In the genomic region with DNA sequence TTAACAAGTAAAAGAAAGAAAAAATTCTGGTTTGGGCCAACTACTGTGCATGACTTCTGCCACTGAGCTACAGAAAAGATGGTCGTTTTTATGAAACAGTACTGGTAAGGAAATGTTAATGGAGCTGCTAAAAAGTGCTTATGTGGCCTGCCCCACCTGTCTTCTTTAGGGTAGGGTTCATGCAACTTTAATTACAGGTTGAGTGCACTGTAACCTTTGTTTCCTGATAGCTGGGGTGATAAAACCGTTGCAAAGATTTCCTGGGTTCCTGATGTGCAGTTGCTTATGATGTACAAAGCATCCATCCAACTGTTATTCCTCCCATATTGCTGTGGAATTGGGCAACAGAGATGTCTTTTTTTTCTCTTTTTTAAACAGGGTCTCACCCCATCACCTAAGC, we compare ENCODE assay signal across 27 cellular contexts. TPM values are rescaled to one million over a fixed set of nuclear protein-coding genes. Genes with fewer than 3 reads are reported as not detected.
DNase-seq lines count a peak whose midpoint lies in the region; ATAC-seq, FAIRE-seq and TF ChIP-seq lines count a peak whose summit lies in the region.
"Had no signal": no experiment of that assay in that cellular context is flagged by ENCODE, and none has a peak within 500 bp of the region (broad histone marks: within the 10 kb centered on the region; RNA-seq: fewer than 3 reads in every experiment).

No MANE protein-coding gene starts in this region.

- CTCF ChIA-PET in HepG2 (lab: Yijun Ruan, JAX; ENCODE audit: low intra/inter-chr PET ratio, low total read pairs) (no interaction called here), SK-N-SH (lab: Yijun Ruan, JAX) (interaction anchor here (0.7 to 16.2 kb wide), 7 partner anchors 11 to 258 kb away, joined by 3 to 176 read pairs (median 4); no protein-coding TSS in a partner anchor)
- CTCF ChIA-PET in activated CD4-positive, alpha-beta memory T cell treated with anti-CD3 and anti-CD28 coated beads for 36 hours (lab: Charles Lee): interaction anchor here (1.1 to 3.6 kb wide), 2 partner anchors 27 to 257 kb away, joined by 3 to 12 read pairs; no protein-coding TSS in a partner anchor

- intact Hi-C loops in HepG2 (cut with micrococcal nuclease; ENCODE audit: unreplicated experiment) (no loop called here), right lobe of liver (cut with DNase I) (no loop called here), left colon (cut with DNase I, micrococcal nuclease) (no loop called here), transverse colon (cut with DNase I; ENCODE audit: low total_unique reads) (no loop called here), heart left ventricle (cut with DNase I) (loop anchor here in 3 of 10 donors (5.0 to 10.0 kb wide), 3 partner anchors 37 to 257 kb away; no protein-coding TSS in a partner anchor)
- intact Hi-C loops in activated CD4-positive, alpha-beta memory T cell treated with anti-CD3 and anti-CD28 coated beads for 36 hours (cut with micrococcal nuclease): no loop called here

- no peaks in the 10 kb centered on the region for H3K36me3 ChIP-seq in HepG2 (replicated peaks in 1 of 2; ENCODE audit: control insufficient read depth in 1 of 2, insufficient read depth in 2 of 2, low read length in 2 of 2)
- H3K36me3 ChIP-seq in right lobe of liver: no peaks in the 10 kb centered on the region
- H3K36me3 ChIP-seq in transverse colon: no peaks in the 10 kb centered on the region
- H3K36me3 ChIP-seq in SK-N-SH (replicated peaks in 1 of 2; ENCODE audit: control insufficient read depth in 1 of 2, insufficient read depth in 2 of 2, low read length in 1 of 2): no peaks in the 10 kb centered on the region
- no peaks in the 10 kb centered on the region for H3K36me3 ChIP-seq in heart left ventricle
- H3K36me3 ChIP-seq: BE2C; BLaER1 treated with 17β-estradiol and CSF1 and Interleukin-3, amounts not matched to agents 10 nM and 100 nM; HAP-1 had no signal

- TF ChIP-seq POLR2A in HepG2 (IDR thresholded peaks at IDR 0.05; ENCODE audit: insufficient read depth in 1 of 2, low read depth in 2 of 2, low read length in 2 of 2) (no peak), right lobe of liver (IDR thresholded peaks at IDR 0.05) (no peak), transverse colon (IDR thresholded peaks at IDR 0.05) (no peak), heart left ventricle (IDR thresholded peaks at IDR 0.05) (no peak)

- H3K9me3 ChIP-seq in HepG2 (ENCODE audit: low read length) (no peaks in the 10 kb centered on the region), right lobe of liver (no peaks in the 10 kb centered on the region), T-helper 17 cell (ENCODE audit: control insufficient read depth, low read length, poor library complexity, severe bottlenecking) (no peaks in the 10 kb centered on the region), transverse colon (no peaks in the 10 kb centered on the region), SK-N-SH (no peaks in the 10 kb centered on the region), heart left ventricle (no peaks in the 10 kb centered on the region)
- H3K9me3 ChIP-seq: A549; BE2C; BLaER1 treated with 17β-estradiol and CSF1 and Interleukin-3, amounts not matched to agents 10 nM and 100 nM; HAP-1 had no signal

- POLR2A ChIA-PET in HepG2 (lab: Yijun Ruan, JAX) (interaction anchor here (0.6 to 0.8 kb wide), 2 partner anchors 33 to 64 kb away, joined by 3 read pairs; no protein-coding TSS in a partner anchor), SK-N-SH (lab: Yijun Ruan, JAX) (no interaction called here)
- POLR2A ChIA-PET in activated CD4-positive, alpha-beta memory T cell treated with anti-CD3 and anti-CD28 coated beads for 36 hours (lab: Charles Lee): no interaction called here

- no peak overlapping the region for H3K27ac ChIP-seq in HepG2 (ENCODE audit: extremely low read length, insufficient read depth, low read length)
- H3K27ac ChIP-seq in right lobe of liver: no peak overlapping the region
- H3K27ac ChIP-seq in transverse colon: peak overlapping the region; percentile 46 to 77 (median 56)
- H3K27ac ChIP-seq in SK-N-SH (ENCODE audit: low read depth in 2 of 2, low read length in 1 of 2): no peak overlapping the region
- no peak overlapping the region for H3K27ac ChIP-seq in heart left ventricle
- H3K27ac ChIP-seq: A549; BLaER1 treated with 17β-estradiol and CSF1 and Interleukin-3, amounts not matched to agents 10 nM and 100 nM had no signal

- no peak overlapping the region for H3K9ac ChIP-seq in HepG2 (ENCODE audit: insufficient read depth, low read depth, low read length)
- H3K9ac ChIP-seq in SK-N-SH: no peak overlapping the region
- H3K9ac ChIP-seq: BLaER1 treated with 17β-estradiol and CSF1 and Interleukin-3, amounts not matched to agents 10 nM and 100 nM had no signal

- no TSS peak for BruUV-seq in HepG2 (replicated peaks; lab: Mats Ljungman, UMichigan)

- H3K4me1 Mint-ChIP-seq in T-helper 17 cell: peaks cover 10% of the 10 kb centered on the region
- H3K4me1 Mint-ChIP-seq in activated CD4-positive, alpha-beta memory T cell treated with anti-CD3 and anti-CD28 coated beads for 36 hours (ENCODE audit: low read depth): peaks cover 3% of the 10 kb centered on the region
- H3K4me1 Mint-ChIP-seq: CD14-positive monocyte had no signal

- no peak overlapping the region for H2AFZ ChIP-seq in HepG2 (ENCODE audit: low read length)
- no peak overlapping the region for H2AFZ ChIP-seq in SK-N-SH (ENCODE audit: low read depth)

- H3K36me3 Mint-ChIP-seq in T-helper 17 cell (ENCODE audit: low read depth): no peaks in the 10 kb centered on the region
- H3K36me3 Mint-ChIP-seq in activated CD4-positive, alpha-beta memory T cell treated with anti-CD3 and anti-CD28 coated beads for 36 hours: no peaks in the 10 kb centered on the region
- H3K36me3 Mint-ChIP-seq: CD14-positive monocyte; CD8-positive, alpha-beta memory T cell had no signal

- H3K4me1 ChIP-seq in HepG2 (ENCODE audit: insufficient read depth, low read length) (peaks cover 24% of the 10 kb centered on the region), right lobe of liver (peaks cover 0 to 19% (median 2%) of the 10 kb centered on the region in 4 donors), transverse colon (peaks cover 10 to 58% (median 36%) of the 10 kb centered on the region in 4 donors), SK-N-SH (ENCODE audit: control insufficient read depth in 1 of 2, insufficient read depth in 2 of 2, low read depth in 1 of 2, low read length in 1 of 2) (peaks cover 0 to 10% of the 10 kb centered on the region in 2 experiments; a peak in 1 of 4 replicates), heart left ventricle (peaks cover 0 to 13% (median 6%) of the 10 kb centered on the region in 12 donors)
- H3K4me1 ChIP-seq: BLaER1 treated with 17β-estradiol and CSF1 and Interleukin-3, amounts not matched to agents 10 nM and 100 nM had no signal

- peak overlapping the region; percentile 91 for H3K27ac Mint-ChIP-seq in T-helper 17 cell
- no peak overlapping the region for H3K27ac Mint-ChIP-seq in activated CD4-positive, alpha-beta memory T cell treated with anti-CD3 and anti-CD28 coated beads for 36 hours
- H3K27ac Mint-ChIP-seq: CD14-positive monocyte; CD4-positive, alpha-beta T cell; HFFc6 had no signal

- TF ChIP-seq RAD21 in HepG2 (CRISPR knock-in tag; IDR thresholded peaks at IDR 0.05): no peak
- no peak for TF ChIP-seq RAD21 in SK-N-SH (IDR thresholded peaks at IDR 0.05; ENCODE audit: low read length)

- no peaks in the 10 kb centered on the region for H3K9me3 Mint-ChIP-seq in activated CD4-positive, alpha-beta memory T cell treated with anti-CD3 and anti-CD28 coated beads for 36 hours
- H3K9me3 Mint-ChIP-seq: CD14-positive monocyte; CD4-positive, alpha-beta T cell; CD8-positive, alpha-beta memory T cell; HFFc6 had no signal

- H3K27me3 Mint-ChIP-seq in T-helper 17 cell: peaks cover 8% of the 10 kb centered on the region
- H3K27me3 Mint-ChIP-seq in activated CD4-positive, alpha-beta memory T cell treated with anti-CD3 and anti-CD28 coated beads for 36 hours: peaks cover 2% of the 10 kb centered on the region
- H3K27me3 Mint-ChIP-seq: CD4-positive, alpha-beta T cell had no signal

- TF ChIP-seq EP300 in HepG2 (IDR thresholded peaks at IDR 0.05; ENCODE audit: low read depth in 2 of 2, low read length in 2 of 2): no peak
- no peak for TF ChIP-seq EP300 in HepG2 (CRISPR knock-in tag; IDR thresholded peaks at IDR 0.05; ENCODE audit: borderline replicate concordance)
- TF ChIP-seq EP300 in transverse colon (IDR thresholded peaks at IDR 0.05; ENCODE audit: low read depth): no peak
- no peak for TF ChIP-seq EP300 in SK-N-SH (IDR thresholded peaks at IDR 0.05; ENCODE audit: borderline replicate concordance in 1 of 2, low read depth in 1 of 2, low read length in 1 of 2)

- ATAC-seq in HepG2: no peak
- no peak for ATAC-seq in right lobe of liver
- ATAC-seq in T-helper 17 cell: no peak
- peak; percentile 84 for ATAC-seq in left colon
- ATAC-seq in heart left ventricle: no peak
- ATAC-seq: A549, GM12878 had no signal

- H3K9me2 ChIP-seq in SK-N-SH: no peaks in the 10 kb centered on the region

- no peak for FAIRE-seq in HepG2 (lab: Jason Lieb, UNC)
- FAIRE-seq: A549, GM12878, GM18507, H54 had no signal

- H4K20me1 ChIP-seq in HepG2 (ENCODE audit: insufficient read depth, low read length) (no peaks in the 10 kb centered on the region), SK-N-SH (ENCODE audit: insufficient read depth) (no peaks in the 10 kb centered on the region)
- H4K20me1 ChIP-seq: BLaER1 treated with 17β-estradiol and CSF1 and Interleukin-3, amounts not matched to agents 10 nM and 100 nM had no signal

- in situ Hi-C loops in HepG2 (cut with HindIII; ENCODE audit: extremely low pct_ligation_motif_present, low pct_unique_long_range_greater_than_20kb): loop anchor here (25.0 kb wide), 1 partner anchor 602 kb away; no protein-coding TSS in a partner anchor
- in situ Hi-C loops in transverse colon (cut with MboI; ENCODE audit: low pct_ligation_motif_present in 1 of 4, low pct_unique_long_range_greater_than_20kb in 1 of 4, low sequenced_read_pairs in 3 of 4): loop anchor here in 1 of 4 donors (25.0 kb wide), 1 partner anchor 577 kb away; no protein-coding TSS in a partner anchor

- WGBS in HepG2 (ENCODE audit: low lambda C conversion rate): 10% methylated on average over 2 of the region's 2 CpGs
- WGBS in right lobe of liver (ENCODE audit: insufficient coverage, low coverage, low lambda C conversion rate, missing lambda C conversion rate): 51% methylated on average over 2 of the region's 2 CpGs
- 39 to 67% methylated on average over 1 to 2 of the region's 2 CpGs for WGBS in transverse colon (ENCODE audit: low coverage in 1 of 2), 2 donors
- WGBS in SK-N-SH (ENCODE audit: low lambda C conversion rate): 66% methylated on average over 2 of the region's 2 CpGs
- 58 to 66% (median 63%) methylated on average over 2 of the region's 2 CpGs for WGBS in heart left ventricle, 4 donors

- H3K27me3 ChIP-seq in HepG2 (ENCODE audit: control insufficient read depth in 1 of 2, insufficient read depth in 2 of 2, low read length in 2 of 2) (peaks cover 2 to 9% of the 10 kb centered on the region in 2 experiments; a peak in 3 of 5 replicates), right lobe of liver (no peaks in the 10 kb centered on the region), transverse colon (no peaks in the 10 kb centered on the region), SK-N-SH (ENCODE audit: insufficient read depth) (peaks cover 9% of the 10 kb centered on the region; the same call in 1 of the 2 replicates), heart left ventricle (no peaks in the 10 kb centered on the region)
- H3K27me3 ChIP-seq: BE2C; BLaER1 treated with 17β-estradiol and CSF1 and Interleukin-3, amounts not matched to agents 10 nM and 100 nM had no signal

- H3K4me2 ChIP-seq in HepG2 (ENCODE audit: low read depth, low read length) (no peak overlapping the region), SK-N-SH (no peak overlapping the region)
- H3K4me2 ChIP-seq: A549; BLaER1 treated with 17β-estradiol and CSF1 and Interleukin-3, amounts not matched to agents 10 nM and 100 nM had no signal

- H3K4me3 ChIP-seq in HepG2 (replicated peaks in 1 of 3; ENCODE audit: insufficient read depth in 1 of 3, low read depth in 2 of 3, low read length in 3 of 3) (no peak overlapping the region), right lobe of liver (no peak overlapping the region), transverse colon (no peak overlapping the region), SK-N-SH (ENCODE audit: low read depth in 2 of 2, low read length in 1 of 2) (no peak overlapping the region), heart left ventricle (no peak overlapping the region)
- H3K4me3 ChIP-seq: A549; BLaER1 treated with 17β-estradiol and CSF1 and Interleukin-3, amounts not matched to agents 10 nM and 100 nM; GM12878; HAP-1 had no signal

- H3F3A ChIP-seq in SK-N-SH (replicated peaks; ENCODE audit: insufficient read depth): no peaks in the 10 kb centered on the region

- H3K79me2 ChIP-seq in HepG2 (ENCODE audit: insufficient read depth, low read length) (no peaks in the 10 kb centered on the region), SK-N-SH (ENCODE audit: insufficient read depth) (no peaks in the 10 kb centered on the region)

- H3K4me3 Mint-ChIP-seq in T-helper 17 cell: no peak overlapping the region
- H3K4me3 Mint-ChIP-seq in activated CD4-positive, alpha-beta memory T cell treated with anti-CD3 and anti-CD28 coated beads for 36 hours: no peak overlapping the region
- H3K4me3 Mint-ChIP-seq: CD14-positive monocyte; CD4-positive, alpha-beta T cell; CD8-positive, alpha-beta memory T cell; HFFc6 had no signal

- DNase-seq in HepG2 (ENCODE audit: low spot score) (no peak), right lobe of liver (no peak), T-helper 17 cell (no peak), left colon (peak in 1 of 2 donors; percentile 44), transverse colon (peak; percentile 27), SK-N-SH (no peak), heart left ventricle (no peak)
- no peak for DNase-seq in activated CD4-positive, alpha-beta memory T cell treated with anti-CD3 and anti-CD28 coated beads for 36 hours
- DNase-seq: 8988T; ACHN; AML-193; BE2C; Calu3; CD4-positive, alpha-beta T cell; CD8-positive, alpha-beta memory T cell; DMS153; EL; GDM1; GOT3; HFFc6 had no signal

- TF ChIP-seq CTCF in HepG2 (CRISPR knock-in tag; IDR thresholded peaks at IDR 0.05): no peak
- no peak for TF ChIP-seq CTCF in right lobe of liver (IDR thresholded peaks at IDR 0.05)
- TF ChIP-seq CTCF in transverse colon (IDR thresholded peaks at IDR 0.05): no peak
- TF ChIP-seq CTCF in SK-N-SH (IDR thresholded peaks at IDR 0.05): no peak
- TF ChIP-seq CTCF in heart left ventricle (IDR thresholded peaks at IDR 0.05): no peak

RNA-seq across cellular contexts. Expression of gene PUM2, which starts 34.3 kb away (rescaled TPM):
- total RNA-seq in HepG2 (2016; rRNA removed; fragmentation: Illumina TruSeq; extraction: Trizol) (69.6 and 94.7 TPM in 2 replicates), right lobe of liver (10 to 100 TPM; 31.3 to 62.2 (median 51.5) TPM), T-helper 17 cell (100 to 1,000 TPM; 114 TPM), left colon (100 to 1,000 TPM in 1 of 2 donors, 10 to 100 TPM in 1; 99.4 to 109 TPM), transverse colon (10 to 100 TPM; 62.5 to 92.7 (median 70.5) TPM), heart left ventricle (10 to 100 TPM; 37.8 to 75.4 (median 63.2) TPM)
- 268 and 314 TPM in 2 replicates for total RNA-seq in HepG2 (2016; cell fraction: cytosol; rRNA removed; fragmentation: Illumina TruSeq; extraction: Trizol; ENCODE audit: low read depth)
- 66.2 and 87.3 TPM in 2 replicates for total RNA-seq in HepG2 (2016; cell fraction: insoluble cytoplasmic fraction; rRNA removed; fragmentation: Illumina TruSeq; extraction: Trizol)
- 195 and 235 TPM in 2 replicates for total RNA-seq in HepG2 (2016; cell fraction: membrane; rRNA removed; fragmentation: Illumina TruSeq; extraction: Trizol)
- 86.0 and 93.6 TPM in 2 replicates for total RNA-seq in HepG2 (2016; cell fraction: nucleus; rRNA removed; fragmentation: Illumina TruSeq; extraction: Trizol)
- polyA plus RNA-seq in HepG2 (2011; rRNA removed) (61.8 and 69.8 TPM in 2 replicates), SK-N-SH (2012; rRNA removed) (19.7 and 29.7 TPM in 2 replicates), heart left ventricle (10 to 100 TPM; 18.6 to 31.8 TPM)
- 41.5 and 48.4 TPM in 2 replicates for polyA plus RNA-seq in HepG2 (2011; cell fraction: cytosol; rRNA removed)
- polyA plus RNA-seq in HepG2 (2011; cell fraction: nucleus; rRNA removed): 37.5 and 39.9 TPM in 2 replicates
- polyA plus RNA-seq in HepG2 (2012): 57.8 and 68.4 TPM in 2 replicates
- 1.7 and 2.0 TPM in 2 replicates for polyA plus RNA-seq in HepG2 (2016; cell fraction: cytosol; fragmentation: Illumina TruSeq; extraction: Trizol; ENCODE audit: low read depth)
- polyA plus RNA-seq in HepG2 (2016; cell fraction: insoluble cytoplasmic fraction; fragmentation: Illumina TruSeq; extraction: Trizol; ENCODE audit: low read depth): 65.5 and 73.0 TPM in 2 replicates
- 11.7 and 13.1 TPM in 2 replicates for polyA plus RNA-seq in HepG2 (2016; cell fraction: membrane; fragmentation: Illumina TruSeq; extraction: Trizol; ENCODE audit: low read depth)
- polyA plus RNA-seq in HepG2 (2016; cell fraction: nucleus; fragmentation: Illumina TruSeq; extraction: Trizol; ENCODE audit: insufficient read depth, low read depth): 65.5 and 68.7 TPM in 2 replicates
- 209 and 286 TPM in 2 replicates for polyA minus RNA-seq in HepG2 (2011; rRNA and poly(A)+ RNA removed; ENCODE audit: low replicate concordance)
- polyA minus RNA-seq in HepG2 (2011; cell fraction: cytosol; rRNA and poly(A)+ RNA removed): 125 and 141 TPM in 2 replicates
- 209 and 212 TPM in 2 replicates for polyA minus RNA-seq in HepG2 (2011; cell fraction: nucleus; rRNA and poly(A)+ RNA removed)
- 22.7 and 25.9 TPM in 2 replicates for polyA plus RNA-seq in SK-N-SH (2012; cell fraction: cytosol; rRNA removed)
- 12.6 and 30.0 TPM in 2 replicates for polyA plus RNA-seq in SK-N-SH (2012; cell fraction: nucleus; rRNA removed)
- total RNA-seq in activated CD4-positive, alpha-beta memory T cell treated with anti-CD3 and anti-CD28 coated beads for 36 hours: 100 to 1,000 TPM; 122 TPM

Comparison
In these comparisons a context has a peak if more than half of its experiments do, and no peak if none do; other contexts are left out.
1. H3K27ac ChIP-seq: peak in transverse colon (4 of 4); none in HepG2 (single experiment), right lobe of liver (0 of 3), SK-N-SH (0 of 2) and heart left ventricle (0 of 12).